ENCODE assay signal across 27 cellular contexts in genomic region chr13:74774252-74774651, GRCh38.
DNase-seq lines count a peak whose midpoint lies in the region; ATAC-seq and TF ChIP-seq lines count a peak whose summit lies in the region.
"Had no signal": no experiment of that assay in that cellular context is flagged by ENCODE, and none has a peak within 500 bp of the region (broad histone marks: within the 10 kb centered on the region; RNA-seq: fewer than 3 reads in every experiment).

No MANE protein-coding gene starts in this region.

- peaks cover 51% of the 10 kb centered on the region for H3K4me1 ChIP-seq in ACC112 (ENCODE audit: control insufficient read depth, insufficient read depth, low read length, unreplicated experiment)

- no peaks in the 10 kb centered on the region for H3K36me3 ChIP-seq in ACC112 (ENCODE audit: insufficient read depth, low read length)

- peak overlapping the region; percentile 43 for H3K27ac ChIP-seq in ACC112 (ENCODE audit: low read depth, low read length)
- H3K27ac ChIP-seq: dorsolateral prefrontal cortex, testis had no signal

- H3K4me3 ChIP-seq in ACC112 (ENCODE audit: low read depth, low read length) (no peak overlapping the region), cardiac fibroblast (replicated peaks in 1 of 2; ENCODE audit: low read depth in 2 of 2, low read length in 2 of 2) (no peak overlapping the region)
- H3K4me3 ChIP-seq: dorsolateral prefrontal cortex, K562, testis had no signal

- H3K79me2 ChIP-seq in ACC112 (ENCODE audit: control insufficient read depth, insufficient read depth, low read length, unreplicated experiment): no peaks in the 10 kb centered on the region

- H2AFZ ChIP-seq in ACC112 (ENCODE audit: low read length, unreplicated experiment): peak overlapping the region; percentile 48

- no peak for ATAC-seq in HG02623 (IDR thresholded peaks at IDR 0.05; ENCODE audit: unreplicated experiment)
- ATAC-seq in GM21360 (IDR thresholded peaks at IDR 0.05; ENCODE audit: unreplicated experiment): no peak
- ATAC-seq: K562, left cardiac atrium, sciatic nerve, T-helper 17 cell had no signal

- no peak for TF ChIP-seq CTCF in cardiac fibroblast (IDR thresholded peaks at IDR 0.05; ENCODE audit: low read depth, low read length)

- DNase-seq in HCEC 1CT (peak; percentile 73), cardiac fibroblast (ENCODE audit: low read depth in 2 of 2) (peak; percentile 50 to 91), iris pigment epithelial cell (ENCODE audit: low read depth) (peak; percentile 41), DMS 273 (lab: John Stamatoyannopoulos, UW; ENCODE audit: unreplicated experiment) (no peak), DMS153 treated with DMSO at 0.1 percent for 48 hours (lab: John Stamatoyannopoulos, UW; ENCODE audit: unreplicated experiment) (no peak)
- DNase-seq: activated CD4-positive, alpha-beta T cell treated with anti-CD3 and anti-CD28 coated beads for 4 hours; activated CD8-positive, alpha-beta memory T cell treated with anti-CD3 and anti-CD28 coated beads for 24 hours; activated effector memory CD4-positive, alpha-beta T cell treated with Interleukin-2 at 50 U/mL for 16 hours; activated naive CD8-positive, alpha-beta T cell treated with anti-CD3 and anti-CD28 coated beads for 36 hours; cerebellar nuclear complex; DMS53; dorsolateral prefrontal cortex; GF-D8; left cardiac atrium; MM.1S; NCI-H1417 treated with DMSO at 0.1 percent for 48 hours; NCI-H446; SK-N-SH; stimulated activated CD4-positive, alpha-beta T cell treated with anti-CD3 and anti-CD28 coated beads, Interleukin-15, amount 100 ng/mL, for 24 hours; stimulated activated naive CD4-positive, alpha-beta T cell; T-helper 17 cell; testis had no signal

- no peaks in the 10 kb centered on the region for H3K27me3 ChIP-seq in ACC112 (ENCODE audit: insufficient read depth, low read length)
- H3K27me3 ChIP-seq: dorsolateral prefrontal cortex, testis had no signal

Comparison
In these comparisons a context has a peak if more than half of its experiments do, and no peak if none do; other contexts are left out.
1. DNase-seq: peak in HCEC 1CT (single experiment), cardiac fibroblast (2 of 2) and iris pigment epithelial cell (single experiment); none in DMS 273 (single experiment) and DMS153 treated with DMSO at 0.1 percent for 48 hours (single experiment).